ENCODE assay signal across 1 cellular context in genomic region chr15:66500346-66500745, GRCh38.
TF ChIP-seq lines count a peak whose summit lies in the region.

No MANE protein-coding gene starts in this region.

TF ChIP-seq in HEK293, 187 proteins besides CTCF, POLR2A, EP300 and RAD21:
- TF ChIP-seq, protein P1, sequence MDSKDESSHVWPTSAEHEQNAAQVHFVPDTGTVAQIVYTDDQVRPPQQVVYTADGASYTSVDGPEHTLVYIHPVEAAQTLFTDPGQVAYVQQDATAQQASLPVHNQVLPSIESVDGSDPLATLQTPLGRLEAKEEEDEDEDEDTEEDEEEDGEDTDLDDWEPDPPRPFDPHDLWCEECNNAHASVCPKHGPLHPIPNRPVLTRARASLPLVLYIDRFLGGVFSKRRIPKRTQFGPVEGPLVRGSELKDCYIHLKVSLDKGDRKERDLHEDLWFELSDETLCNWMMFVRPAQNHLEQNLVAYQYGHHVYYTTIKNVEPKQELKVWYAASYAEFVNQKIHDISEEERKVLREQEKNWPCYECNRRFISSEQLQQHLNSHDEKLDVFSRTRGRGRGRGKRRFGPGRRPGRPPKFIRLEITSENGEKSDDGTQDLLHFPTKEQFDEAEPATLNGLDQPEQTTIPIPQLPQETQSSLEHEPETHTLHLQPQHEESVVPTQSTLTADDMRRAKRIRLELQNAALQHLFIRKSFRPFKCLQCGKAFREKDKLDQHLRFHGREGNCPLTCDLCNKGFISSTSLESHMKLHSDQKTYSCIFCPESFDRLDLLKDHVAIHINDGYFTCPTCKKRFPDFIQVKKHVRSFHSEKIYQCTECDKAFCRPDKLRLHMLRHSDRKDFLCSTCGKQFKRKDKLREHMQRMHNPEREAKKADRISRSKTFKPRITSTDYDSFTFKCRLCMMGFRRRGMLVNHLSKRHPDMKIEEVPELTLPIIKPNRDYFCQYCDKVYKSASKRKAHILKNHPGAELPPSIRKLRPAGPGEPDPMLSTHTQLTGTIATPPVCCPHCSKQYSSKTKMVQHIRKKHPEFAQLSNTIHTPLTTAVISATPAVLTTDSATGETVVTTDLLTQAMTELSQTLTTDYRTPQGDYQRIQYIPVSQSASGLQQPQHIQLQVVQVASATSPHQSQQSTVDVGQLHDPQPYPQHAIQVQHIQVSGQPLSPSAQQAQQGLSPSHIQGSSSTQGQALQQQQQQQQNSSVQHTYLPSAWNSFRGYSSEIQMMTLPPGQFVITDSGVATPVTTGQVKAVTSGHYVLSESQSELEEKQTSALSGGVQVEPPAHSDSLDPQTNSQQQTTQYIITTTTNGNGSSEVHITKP (tag by site-specific recombination; IDR thresholded peaks at IDR 0.05) = peak; percentile 49
